10 cellular contexts compared by ENCODE assay signal in genomic region chr10:95440756-95441546, GRCh38.
DNase-seq lines count a peak whose midpoint lies in the region; ATAC-seq and TF ChIP-seq lines count a peak whose summit lies in the region.
"Had no signal": no experiment of that assay in that cellular context is flagged by ENCODE, and none has a peak within 500 bp of the region (broad histone marks: within the 10 kb centered on the region; RNA-seq: fewer than 3 reads in every experiment).

No MANE protein-coding gene starts in this region.

- no peak for TF ChIP-seq CTCF in thoracic aorta (IDR thresholded peaks at IDR 0.05)
- TF ChIP-seq CTCF in Calu3 (IDR thresholded peaks at IDR 0.05; ENCODE audit: unreplicated experiment) = no peak

- H3K9me3 ChIP-seq in thoracic aorta = no peaks in the 10 kb centered on the region

- no peak overlapping the region for H3K4me3 ChIP-seq in thoracic aorta

- POLR2A ChIA-PET in activated CD4-positive, alpha-beta T cell treated with anti-CD3 and anti-CD28 coated beads, Interleukin-2, amount 10 ng/mL, durations not matched to agents 7 days and 5 days (lab: Charles Lee) = no interaction called here

- H3K27ac Mint-ChIP-seq in activated CD4-positive, alpha-beta T cell treated with anti-CD3 and anti-CD28 coated beads, Interleukin-2, amount 10 ng/mL, durations not matched to agents 7 days and 5 days = no peak overlapping the region
- no peak overlapping the region for H3K27ac Mint-ChIP-seq in Calu3 (ENCODE audit: unreplicated experiment)

- peaks cover 11% of the 10 kb centered on the region for H3K4me1 Mint-ChIP-seq in activated CD4-positive, alpha-beta T cell treated with anti-CD3 and anti-CD28 coated beads, Interleukin-2, amount 10 ng/mL, durations not matched to agents 7 days and 5 days
- H3K4me1 Mint-ChIP-seq in Calu3 (ENCODE audit: low read depth, unreplicated experiment) = peaks cover 10% of the 10 kb centered on the region

- BruUV-seq in Calu3 (replicated peaks; lab: Mats Ljungman, UMichigan) = no TSS peak

- H3K4me3 Mint-ChIP-seq in activated CD4-positive, alpha-beta T cell treated with anti-CD3 and anti-CD28 coated beads, Interleukin-2, amount 10 ng/mL, durations not matched to agents 7 days and 5 days = no peak overlapping the region
- H3K4me3 Mint-ChIP-seq in Calu3 (ENCODE audit: low read depth, unreplicated experiment) = no peak overlapping the region

- H3K4me1 ChIP-seq in thoracic aorta (ENCODE audit: control insufficient read depth in 1 of 2, low read depth in 2 of 2) = peaks cover 55 to 96% of the 10 kb centered on the region in 2 donors

- CTCF ChIA-PET in activated CD4-positive, alpha-beta T cell treated with anti-CD3 and anti-CD28 coated beads, Interleukin-2, amount 10 ng/mL, durations not matched to agents 7 days and 5 days (lab: Charles Lee) = interaction anchor here (0.8 to 1.1 kb wide), 2 partner anchors 10 to 13 kb away, joined by 3 to 6 read pairs; no protein-coding TSS in a partner anchor
- CTCF ChIA-PET in Calu3 (lab: Charles Lee) = no interaction called here

- H3K9me3 Mint-ChIP-seq in activated CD4-positive, alpha-beta T cell treated with anti-CD3 and anti-CD28 coated beads, Interleukin-2, amount 10 ng/mL, durations not matched to agents 7 days and 5 days = no peaks in the 10 kb centered on the region
- H3K9me3 Mint-ChIP-seq in Calu3 (ENCODE audit: low read depth, unreplicated experiment) = no peaks in the 10 kb centered on the region

- no peaks in the 10 kb centered on the region for H3K27me3 ChIP-seq in thoracic aorta (replicated peaks; ENCODE audit: insufficient read depth)
- H3K27me3 ChIP-seq: brain microvascular endothelial cell had no signal

- intact Hi-C loops in Calu3 (cut with micrococcal nuclease; ENCODE audit: unreplicated experiment) = no loop called here

- H3K27me3 Mint-ChIP-seq in activated CD4-positive, alpha-beta T cell treated with anti-CD3 and anti-CD28 coated beads, Interleukin-2, amount 10 ng/mL, durations not matched to agents 7 days and 5 days = peaks cover 32% of the 10 kb centered on the region
- H3K27me3 Mint-ChIP-seq in Calu3 (ENCODE audit: unreplicated experiment) = no peaks in the 10 kb centered on the region

- H3K27ac ChIP-seq in thoracic aorta = peak overlapping the region; percentile 89 to 98
- H3K27ac ChIP-seq: brain microvascular endothelial cell, HL-60 had no signal

- peaks cover 47% of the 10 kb centered on the region for H3K36me3 ChIP-seq in thoracic aorta
- H3K36me3 ChIP-seq: brain microvascular endothelial cell had no signal

- H3K36me3 Mint-ChIP-seq in activated CD4-positive, alpha-beta T cell treated with anti-CD3 and anti-CD28 coated beads, Interleukin-2, amount 10 ng/mL, durations not matched to agents 7 days and 5 days (ENCODE audit: low read depth) = no peaks in the 10 kb centered on the region
- no peaks in the 10 kb centered on the region for H3K36me3 Mint-ChIP-seq in Calu3 (ENCODE audit: insufficient read depth, unreplicated experiment)

- ATAC-seq in HG02943 (IDR thresholded peaks at IDR 0.05; ENCODE audit: low read depth, unreplicated experiment) (peak; percentile 78), thoracic aorta (ENCODE audit: insufficient number of reproducible peaks, low FRiP score, low read depth) (no peak)

- DNase-seq in activated CD4-positive, alpha-beta T cell treated with anti-CD3 and anti-CD28 coated beads, Interleukin-2, amount 10 ng/mL, durations not matched to agents 7 days and 5 days = peak; percentile 34
- no peak for DNase-seq in activated CD4-positive, alpha-beta T cell treated with anti-CD3 and anti-CD28 coated beads for 4 hours
- DNase-seq in SW480 (ENCODE audit: low spot score) (peak; percentile 59), thoracic aorta (ENCODE audit: low spot score) (no peak), 8988T (no peak), AG08396 (ENCODE audit: low spot score) (no peak), Calu3 (no peak)
- DNase-seq: brain microvascular endothelial cell had no signal

Comparison
In these comparisons a context has a peak if more than half of its experiments do, and no peak if none do; other contexts are left out.
1. DNase-seq: peak in activated CD4-positive, alpha-beta T cell treated with anti-CD3 and anti-CD28 coated beads, Interleukin-2, amount 10 ng/mL, durations not matched to agents 7 days and 5 days (single experiment) and SW480 (single experiment); none in activated CD4-positive, alpha-beta T cell treated with anti-CD3 and anti-CD28 coated beads for 4 hours (0 of 2), thoracic aorta (single experiment), 8988T (single experiment), AG08396 (single experiment) and Calu3 (single experiment).